In the genomic region with DNA sequence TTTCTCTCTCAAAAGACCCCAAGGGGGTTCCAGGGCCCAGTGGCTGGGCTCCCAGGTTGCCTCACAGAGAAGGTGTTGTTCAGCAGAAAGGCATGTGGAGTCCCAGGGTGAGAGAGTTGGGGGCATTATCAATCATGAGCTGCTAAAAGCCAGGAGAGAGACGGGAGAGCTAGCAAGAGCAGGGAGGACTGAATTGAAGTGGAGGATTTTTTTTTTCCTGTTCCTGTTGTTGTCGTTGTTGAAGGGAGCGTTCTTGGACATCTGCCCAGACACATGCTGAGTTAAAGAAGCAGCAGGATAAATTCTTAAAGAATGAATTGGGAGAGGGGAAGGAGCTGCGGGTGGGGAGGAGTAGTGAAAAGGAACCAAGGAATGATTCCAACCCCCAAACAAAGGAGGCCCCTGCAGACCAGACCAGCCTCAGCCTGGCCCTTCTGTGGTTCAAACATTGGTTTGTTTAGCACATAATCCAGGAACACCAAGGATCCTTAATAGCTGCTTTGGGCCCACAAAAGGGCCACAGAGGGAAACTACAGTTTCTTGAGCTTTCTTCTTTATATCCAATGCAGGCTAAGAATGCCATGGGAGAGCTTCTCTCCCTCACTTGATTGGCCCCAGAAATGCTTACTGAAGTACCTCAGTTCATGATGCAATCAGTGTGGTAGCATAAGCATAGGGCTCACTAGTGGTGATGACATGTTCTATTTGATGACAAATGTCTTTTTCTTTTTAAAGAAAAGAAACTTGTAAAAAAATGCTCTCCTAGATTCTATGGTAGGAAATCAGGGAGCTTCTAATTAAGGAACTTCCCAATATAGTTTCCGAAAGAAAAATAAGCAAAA, we compare ENCODE assay signal across 8 cellular contexts.
DNase-seq lines count a peak whose midpoint lies in the region; FAIRE-seq and TF ChIP-seq lines count a peak whose summit lies in the region.

No MANE protein-coding gene starts in this region.

- H3K9me3 ChIP-seq in AG04450 (ENCODE audit: control insufficient read depth, insufficient read depth, low read length) = no peaks in the 10 kb centered on the region

- no peak overlapping the region for H3K27ac Mint-ChIP-seq in activated CD4-positive, alpha-beta memory T cell treated with anti-CD3 and anti-CD28 coated beads, Interleukin-2, amount 10 ng/mL, durations not matched to agents 7 days and 5 days

- FAIRE-seq in GM19239 (lab: Jason Lieb, UNC) = no peak

- no peak overlapping the region for H3K4me3 ChIP-seq in AG04450 (ENCODE audit: low read depth, low read length)
- no peak overlapping the region for H3K4me3 ChIP-seq in brain microvascular endothelial cell (ENCODE audit: low read depth, low read length)
- no peak overlapping the region for H3K4me3 ChIP-seq in kidney epithelial cell (ENCODE audit: low read depth, low read length)

- H3K36me3 Mint-ChIP-seq in activated CD4-positive, alpha-beta memory T cell treated with anti-CD3 and anti-CD28 coated beads, Interleukin-2, amount 10 ng/mL, durations not matched to agents 7 days and 5 days (ENCODE audit: low read depth) = no peaks in the 10 kb centered on the region

- DNase-seq in AG04450 (ENCODE audit: low read depth, low spot score) (peak; percentile 79), NCI-H1417 treated with DMSO at 0.1 percent for 48 hours (lab: John Stamatoyannopoulos, UW) (peak; percentile 46), brain microvascular endothelial cell (peak; percentile 93), kidney epithelial cell (ENCODE audit: low read depth) (peak; percentile 73), stromal cell of bone marrow (ENCODE audit: low read depth) (peak; percentile 84), GM19239 (ENCODE audit: insufficient read length, low spot score) (no peak)
- DNase-seq in activated CD4-positive, alpha-beta memory T cell treated with anti-CD3 and anti-CD28 coated beads, Interleukin-2, amount 10 ng/mL, durations not matched to agents 7 days and 5 days = no peak
- DNase-seq in stimulated activated CD4-positive, alpha-beta T cell treated with anti-CD3 and anti-CD28 coated beads, Interleukin-2, amount 100 ng/mL, for 24 hours = no peak

- H3K4me1 Mint-ChIP-seq in activated CD4-positive, alpha-beta memory T cell treated with anti-CD3 and anti-CD28 coated beads, Interleukin-2, amount 10 ng/mL, durations not matched to agents 7 days and 5 days = peaks cover 11% of the 10 kb centered on the region

- POLR2A ChIA-PET in AG04450 (lab: Yijun Ruan, JAX) = no interaction called here
- POLR2A ChIA-PET in activated CD4-positive, alpha-beta memory T cell treated with anti-CD3 and anti-CD28 coated beads, Interleukin-2, amount 10 ng/mL, durations not matched to agents 7 days and 5 days (lab: Charles Lee) = no interaction called here

- in situ Hi-C loops in brain microvascular endothelial cell (cut with HindIII; ENCODE audit: low pct_ligation_motif_present, low sequenced_read_pairs) = no loop called here

- H3K27ac ChIP-seq in AG04450 (ENCODE audit: low read depth, low read length) (peak overlapping the region; percentile 66), brain microvascular endothelial cell (peak overlapping the region; percentile 71)

- CTCF ChIA-PET in AG04450 (lab: Charles Lee) = interaction anchor here (0.6 to 2.9 kb wide), 3 partner anchors 9 to 386 kb away, joined by 3 to 9 read pairs (median 5); no protein-coding TSS in a partner anchor
- CTCF ChIA-PET in activated CD4-positive, alpha-beta memory T cell treated with anti-CD3 and anti-CD28 coated beads, Interleukin-2, amount 10 ng/mL, durations not matched to agents 7 days and 5 days (lab: Charles Lee) = no interaction called here

- no peaks in the 10 kb centered on the region for H3K36me3 ChIP-seq in brain microvascular endothelial cell (replicated peaks)
- H3K36me3 ChIP-seq in kidney epithelial cell (ENCODE audit: control insufficient read depth, insufficient read depth, low read length) = no peaks in the 10 kb centered on the region

- no peak overlapping the region for H3K4me3 Mint-ChIP-seq in activated CD4-positive, alpha-beta memory T cell treated with anti-CD3 and anti-CD28 coated beads, Interleukin-2, amount 10 ng/mL, durations not matched to agents 7 days and 5 days

- no peaks in the 10 kb centered on the region for H3K9me3 Mint-ChIP-seq in activated CD4-positive, alpha-beta memory T cell treated with anti-CD3 and anti-CD28 coated beads, Interleukin-2, amount 10 ng/mL, durations not matched to agents 7 days and 5 days

- no peaks in the 10 kb centered on the region for H3K27me3 ChIP-seq in AG04450 (ENCODE audit: control insufficient read depth, insufficient read depth, low read length)
- no peaks in the 10 kb centered on the region for H3K27me3 ChIP-seq in brain microvascular endothelial cell (replicated peaks)
- H3K27me3 ChIP-seq in kidney epithelial cell (ENCODE audit: control insufficient read depth, insufficient read depth, low read length) = no peaks in the 10 kb centered on the region

- peaks cover 21% of the 10 kb centered on the region for H3K27me3 Mint-ChIP-seq in activated CD4-positive, alpha-beta memory T cell treated with anti-CD3 and anti-CD28 coated beads, Interleukin-2, amount 10 ng/mL, durations not matched to agents 7 days and 5 days

- TF ChIP-seq CTCF in AG04450 (IDR thresholded peaks at IDR 0.05; ENCODE audit: low read depth, low read length) (no peak), brain microvascular endothelial cell (IDR thresholded peaks at IDR 0.05; ENCODE audit: low read depth, low read length, missing control alignments) (no peak), kidney epithelial cell (IDR thresholded peaks at IDR 0.05; ENCODE audit: insufficient read depth, low read length, poor library complexity, severe bottlenecking) (no peak)

Comparison
In these comparisons a context has a peak if more than half of its experiments do, and no peak if none do; other contexts are left out.
1. DNase-seq: peak in AG04450 (single experiment), NCI-H1417 treated with DMSO at 0.1 percent for 48 hours (single experiment), brain microvascular endothelial cell (single experiment), kidney epithelial cell (single experiment) and stromal cell of bone marrow (single experiment); none in activated CD4-positive, alpha-beta memory T cell treated with anti-CD3 and anti-CD28 coated beads, Interleukin-2, amount 10 ng/mL, durations not matched to agents 7 days and 5 days (single experiment), GM19239 (single experiment) and stimulated activated CD4-positive, alpha-beta T cell treated with anti-CD3 and anti-CD28 coated beads, Interleukin-2, amount 100 ng/mL, for 24 hours (0 of 2).